In genomic region chr6:42279966-42280629, GRCh38 we compare ENCODE assay signal across 10 cellular contexts.
DNase-seq lines count a peak whose midpoint lies in the region; ATAC-seq, FAIRE-seq and TF ChIP-seq lines count a peak whose summit lies in the region.
"Had no signal": no experiment of that assay in that cellular context is flagged by ENCODE, and none has a peak within 500 bp of the region (broad histone marks: within the 10 kb centered on the region; RNA-seq: fewer than 3 reads in every experiment).

No MANE protein-coding gene starts in this region.

- POLR2A ChIA-PET in endothelial cell of umbilical vein (lab: Charles Lee), result no interaction called here

- no peaks in the 10 kb centered on the region for H4K20me1 ChIP-seq in endothelial cell of umbilical vein (replicated peaks; ENCODE audit: control insufficient read depth, extremely low read depth, insufficient read depth, low read length)

- peak overlapping the region; percentile 70 for H3K27ac ChIP-seq in KOPT-K1 (ENCODE audit: low read depth, low read length, poor library complexity, severe bottlenecking)
- no peak overlapping the region for H3K27ac ChIP-seq in endothelial cell of umbilical vein (ENCODE audit: insufficient read depth, low read depth, low read length)

- no peaks in the 10 kb centered on the region for H3K9me3 ChIP-seq in KOPT-K1 (ENCODE audit: insufficient read depth, low read length, poor library complexity, severe bottlenecking)
- no peaks in the 10 kb centered on the region for H3K9me3 ChIP-seq in endothelial cell of umbilical vein (replicated peaks; ENCODE audit: control insufficient read depth, insufficient read depth, low read length)
- no peaks in the 10 kb centered on the region for H3K9me3 ChIP-seq in mucosa of stomach (ENCODE audit: control insufficient read depth, low read length)

- ATAC-seq in HG03108 (IDR thresholded peaks at IDR 0.05; ENCODE audit: unreplicated experiment) (no peak), GM18502 (IDR thresholded peaks at IDR 0.05; ENCODE audit: poor library complexity, unreplicated experiment) (no peak), GM18858 (IDR thresholded peaks at IDR 0.05; ENCODE audit: unreplicated experiment) (no peak)

- FAIRE-seq in endothelial cell of umbilical vein (lab: Jason Lieb, UNC), result peak; percentile 85
- FAIRE-seq: TTC549 had no signal

- no peaks in the 10 kb centered on the region for H3K9me1 ChIP-seq in endothelial cell of umbilical vein (replicated peaks; ENCODE audit: control insufficient read depth, extremely low read depth, insufficient read depth, low read length)

- no peak overlapping the region for H3K4me2 ChIP-seq in endothelial cell of umbilical vein (ENCODE audit: insufficient read depth, low read length)

- dilution Hi-C loops in endothelial cell of umbilical vein (cut with MboI; ENCODE audit: extremely low pct_ligation_motif_present, low sequenced_read_pairs), result no loop called here

- H3K36me3 ChIP-seq in KOPT-K1 (ENCODE audit: insufficient read depth, low read length) (no peaks in the 10 kb centered on the region), endothelial cell of umbilical vein (ENCODE audit: control insufficient read depth in 2 of 2, extremely low read depth in 1 of 2, insufficient read depth in 2 of 2, low read length in 2 of 2) (no peaks in the 10 kb centered on the region), mucosa of stomach (ENCODE audit: control insufficient read depth, insufficient read depth, low read length) (no peaks in the 10 kb centered on the region)

- H3K79me2 ChIP-seq in endothelial cell of umbilical vein (ENCODE audit: control insufficient read depth, insufficient read depth, low read length), result no peaks in the 10 kb centered on the region

- no peak for TF ChIP-seq POLR2A in endothelial cell of umbilical vein (IDR thresholded peaks at IDR 0.05; ENCODE audit: low read depth, low read length)

- H3K4me1 ChIP-seq in endothelial cell of umbilical vein (ENCODE audit: control insufficient read depth, extremely low read depth, insufficient read depth, low read length) (peaks cover 13% of the 10 kb centered on the region), mucosa of stomach (ENCODE audit: control insufficient read depth, insufficient read depth, low read length) (peaks cover 34% of the 10 kb centered on the region)

- H3K9ac ChIP-seq in endothelial cell of umbilical vein (replicated peaks; ENCODE audit: extremely low read depth, insufficient read depth, low read length) (no peak overlapping the region), mucosa of stomach (ENCODE audit: low read length) (peak overlapping the region; percentile 6)

- intact Hi-C loops in endothelial cell of umbilical vein (cut with micrococcal nuclease), result no loop called here

- CTCF ChIA-PET in endothelial cell of umbilical vein (lab: Charles Lee), result interaction anchor here (1.0 to 3.6 kb wide), 2 partner anchors 19 to 267 kb away, joined by 3 to 26 read pairs; no protein-coding TSS in a partner anchor

- no peak for TF ChIP-seq CTCF in endothelial cell of umbilical vein (IDR thresholded peaks at IDR 0.05; ENCODE audit: extremely low read depth in 1 of 2, insufficient read depth in 1 of 2, low read depth in 1 of 2, low read length in 2 of 2)

- no TSS peak for BruUV-seq in endothelial cell of umbilical vein (replicated peaks; lab: Mats Ljungman, UMichigan)

- peak overlapping the region; percentile 85 for H2AFZ ChIP-seq in endothelial cell of umbilical vein (ENCODE audit: low read depth, low read length)

- H3K4me3 ChIP-seq in endothelial cell of umbilical vein (replicated peaks in 1 of 3; ENCODE audit: insufficient read depth in 1 of 3, low read depth in 1 of 3, low read length in 3 of 3) (no peak overlapping the region), mucosa of stomach (ENCODE audit: low read length) (no peak overlapping the region)

- H3K27me3 ChIP-seq in endothelial cell of umbilical vein (ENCODE audit: control insufficient read depth in 2 of 2, insufficient read depth in 2 of 2, low read length in 2 of 2) (no peaks in the 10 kb centered on the region), mucosa of stomach (ENCODE audit: control insufficient read depth, insufficient read depth, low read length) (no peaks in the 10 kb centered on the region)

- DNase-seq in AG08396 (ENCODE audit: low spot score), result peak; percentile 51
- peak; percentile 32 for DNase-seq in endothelial cell of umbilical vein (ENCODE audit: low read depth, low spot score)
- DNase-seq in NCI-H82 (lab: John Stamatoyannopoulos, UW), result no peak
- DNase-seq: stimulated activated CD4-positive, alpha-beta T cell treated with anti-CD3 and anti-CD28 coated beads, Interleukin-2, amount 100 ng/mL, for 48 hours had no signal

TF ChIP-seq in endothelial cell of umbilical vein, 7 proteins besides CTCF, POLR2A, EP300 and RAD21:
- TF ChIP-seq MYC (IDR thresholded peaks at IDR 0.05; ENCODE audit: low read depth, low read length) (no peak), MAX (IDR thresholded peaks at IDR 0.05; ENCODE audit: insufficient read depth, insufficient read length) (no peak), FOS (IDR thresholded peaks at IDR 0.05; ENCODE audit: borderline replicate concordance, insufficient read depth, low read length) (no peak), GATA2 (IDR thresholded peaks at IDR 0.05; ENCODE audit: insufficient read depth, insufficient read length, low read depth, low read length) (no peak), POLR2AphosphoS5 (IDR thresholded peaks at IDR 0.05; ENCODE audit: insufficient read depth, low read depth, low read length) (no peak), JUN (IDR thresholded peaks at IDR 0.05; ENCODE audit: borderline replicate concordance, insufficient read depth, insufficient read length, low read depth) (no peak), EZH2 (IDR thresholded peaks at IDR 0.05; ENCODE audit: borderline replicate concordance, low read depth, low read length, severe bottlenecking) (no peak)
